In the genomic region with DNA sequence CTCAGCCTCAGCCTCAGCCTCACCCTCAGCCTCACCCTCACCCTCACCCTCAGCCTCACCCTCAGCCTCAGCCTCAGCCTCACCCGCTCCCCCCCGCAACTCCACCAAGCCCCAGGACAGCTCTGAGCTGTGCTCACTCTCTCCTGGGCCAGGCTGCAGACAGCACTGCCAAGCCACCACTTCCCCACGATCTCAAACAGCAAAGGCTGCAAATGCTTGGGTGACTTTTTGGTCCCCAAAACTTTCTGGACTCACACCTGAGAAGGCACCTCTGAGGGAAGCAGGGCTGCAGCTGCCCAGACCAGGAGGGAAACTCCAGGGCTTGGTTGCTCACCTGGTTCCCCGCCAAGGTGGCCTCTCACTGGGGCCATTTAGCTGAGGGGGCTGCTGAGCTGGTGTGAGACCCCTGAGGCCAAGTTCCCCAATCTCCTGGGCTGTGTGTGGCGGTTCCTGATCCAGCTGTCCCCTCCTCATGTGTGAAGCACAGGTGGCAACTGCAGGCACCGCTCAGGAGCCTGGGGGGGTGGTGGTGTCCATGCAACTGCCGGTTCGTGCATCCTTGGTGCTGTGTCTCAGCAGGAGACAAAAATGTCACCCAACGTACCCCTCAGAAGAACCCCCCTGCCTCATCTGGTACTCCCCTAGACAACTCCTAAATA, we compare ENCODE assay signal across 29 cellular contexts. TPM values are rescaled to one million over a fixed set of nuclear protein-coding genes. Genes with fewer than 3 reads are reported as not detected.
DNase-seq lines count a peak whose midpoint lies in the region; ATAC-seq and TF ChIP-seq lines count a peak whose summit lies in the region.
"Had no signal": no experiment of that assay in that cellular context is flagged by ENCODE, and none has a peak within 500 bp of the region (broad histone marks: within the 10 kb centered on the region; RNA-seq: fewer than 3 reads in every experiment).

No MANE protein-coding gene starts in this region.

- no peak overlapping the region for H3K4me2 ChIP-seq in osteoblast (ENCODE audit: insufficient read depth, low read length)

- H3K4me1 Mint-ChIP-seq in activated CD4-positive, alpha-beta T cell treated with anti-CD3 and anti-CD28 coated beads, Interleukin-2, amount 10 ng/mL, durations not matched to agents 7 days and 5 days, result peaks cover 17% of the 10 kb centered on the region
- peaks cover 23% of the 10 kb centered on the region for H3K4me1 Mint-ChIP-seq in activated B cell treated with CpG ODN at 0.5 μM for 24 hours

- intact Hi-C loops in activated B cell treated with CpG ODN at 0.5 μM for 24 hours (cut with micrococcal nuclease), result no loop called here
- intact Hi-C loops in ascending aorta (cut with DNase I), result no loop called here

- POLR2A ChIA-PET in activated CD4-positive, alpha-beta T cell treated with anti-CD3 and anti-CD28 coated beads, Interleukin-2, amount 10 ng/mL, durations not matched to agents 7 days and 5 days (lab: Charles Lee), result no interaction called here
- POLR2A ChIA-PET in activated B cell treated with CpG ODN at 0.5 μM for 24 hours (lab: Charles Lee), result no interaction called here

- ATAC-seq in activated B cell treated with CpG ODN at 0.5 μM for 24 hours (ENCODE audit: low read depth), result no peak
- ATAC-seq in HG03139 (IDR thresholded peaks at IDR 0.05; ENCODE audit: unreplicated experiment), result no peak
- ATAC-seq: HepG2, left lobe of liver, PC-3, psoas muscle had no signal

- no peak for DNase-seq in activated CD4-positive, alpha-beta T cell treated with anti-CD3 and anti-CD28 coated beads, Interleukin-2, amount 10 ng/mL, durations not matched to agents 7 days and 5 days
- no peak for DNase-seq in activated CD4-positive, alpha-beta T cell treated with anti-CD3 and anti-CD28 coated beads for 1 hour
- DNase-seq in GM12864 (ENCODE audit: low read depth) (no peak), activated B cell treated with CpG ODN at 0.5 μM for 24 hours (no peak), osteoblast (ENCODE audit: insufficient read length, low spot score, missing footprints) (peak; percentile 29), ascending aorta (ENCODE audit: low spot score in 2 of 2) (no peak)
- DNase-seq in stimulated activated CD4-positive, alpha-beta T cell treated with anti-CD3 and anti-CD28 coated beads, Interleukin-12 subunit alpha, Interleukin-12 subunit beta, amount 100 ng/mL, for 4 hours, result no peak
- DNase-seq: 8988T; activated gamma-delta T cell treated with Interleukin-2 at 50 U/mL for 16 hours; amniotic stem cell; COR-L47; DND-41; GOT3; head of caudate nucleus; NCI-H1105 treated with DMSO at 0.1 percent for 48 hours; NCI-H2081; PC-3; SJCRH30; stimulated activated naive B cell treated with anti-CD40 and anti-IgM and Interleukin-4, amounts not matched to agents 10 μg/mL and 1 μg/mL and 100 μg/mL, for 72 hours; thyroid gland had no signal

- H3K4me3 ChIP-seq in GM12864 (ENCODE audit: low read depth, low read length) (peak overlapping the region; percentile 7), osteoblast (ENCODE audit: insufficient read depth, low read length) (no peak overlapping the region), ascending aorta (no peak overlapping the region)
- H3K4me3 ChIP-seq: psoas muscle, SJCRH30, skin epidermis, thyroid gland had no signal

- no peak overlapping the region for H3K4me3 Mint-ChIP-seq in activated CD4-positive, alpha-beta T cell treated with anti-CD3 and anti-CD28 coated beads, Interleukin-2, amount 10 ng/mL, durations not matched to agents 7 days and 5 days
- peak overlapping the region; percentile 39 for H3K4me3 Mint-ChIP-seq in activated B cell treated with CpG ODN at 0.5 μM for 24 hours
- H3K4me3 Mint-ChIP-seq: dendritic cell treated with granulocyte-macrophage colony-stimulating factor and Interleukin-4, amounts not matched to agents 40 ng/mL and 50 ng/mL, for 4 days; neural crest cell; stimulated activated naive B cell treated with anti-CD40 and anti-IgM and Interleukin-4, amounts not matched to agents 10 μg/mL and 1 μg/mL and 100 μg/mL, for 72 hours; T-helper 1 cell treated with Interleukin-12 subunit alpha and Interleukin-12 subunit beta and Interleukin-4 antibody, amounts not matched to agents 30 μg/mL and 1 μg/mL, for 36 hours had no signal

- H3K27ac Mint-ChIP-seq in activated CD4-positive, alpha-beta T cell treated with anti-CD3 and anti-CD28 coated beads, Interleukin-2, amount 10 ng/mL, durations not matched to agents 7 days and 5 days, result peak overlapping the region; percentile 57
- no peak overlapping the region for H3K27ac Mint-ChIP-seq in activated B cell treated with CpG ODN at 0.5 μM for 24 hours
- H3K27ac Mint-ChIP-seq: dendritic cell treated with granulocyte-macrophage colony-stimulating factor and Interleukin-4, amounts not matched to agents 40 ng/mL and 50 ng/mL, for 4 days; T-helper 1 cell treated with Interleukin-12 subunit alpha and Interleukin-12 subunit beta and Interleukin-4 antibody, amounts not matched to agents 30 μg/mL and 1 μg/mL, for 36 hours had no signal

- H3K27me3 Mint-ChIP-seq in activated CD4-positive, alpha-beta T cell treated with anti-CD3 and anti-CD28 coated beads, Interleukin-2, amount 10 ng/mL, durations not matched to agents 7 days and 5 days, result no peaks in the 10 kb centered on the region
- H3K27me3 Mint-ChIP-seq in activated B cell treated with CpG ODN at 0.5 μM for 24 hours, result peaks cover 20% of the 10 kb centered on the region

- H3K79me2 ChIP-seq in osteoblast (ENCODE audit: insufficient read depth, low read length), result no peaks in the 10 kb centered on the region

- peaks cover 10% of the 10 kb centered on the region for H3K27me3 ChIP-seq in osteoblast (ENCODE audit: insufficient read depth, low read length)
- no peaks in the 10 kb centered on the region for H3K27me3 ChIP-seq in ascending aorta
- H3K27me3 ChIP-seq: SJCRH30, thyroid gland had no signal

- H3K9me3 ChIP-seq in osteoblast (ENCODE audit: low read depth, low read length) (no peaks in the 10 kb centered on the region), ascending aorta (no peaks in the 10 kb centered on the region)
- H3K9me3 ChIP-seq: psoas muscle, SJCRH30, thyroid gland had no signal

- H3K36me3 ChIP-seq in osteoblast (ENCODE audit: insufficient read depth, low read length), result no peaks in the 10 kb centered on the region
- no peaks in the 10 kb centered on the region for H3K36me3 ChIP-seq in ascending aorta
- H3K36me3 ChIP-seq: SJCRH30, thyroid gland had no signal

- H3K4me1 ChIP-seq in osteoblast (ENCODE audit: insufficient read depth, low read length) (no peaks in the 10 kb centered on the region), ascending aorta (no peaks in the 10 kb centered on the region)
- H3K4me1 ChIP-seq: psoas muscle, SJCRH30, thyroid gland had no signal

- no peak overlapping the region for H2AFZ ChIP-seq in osteoblast (ENCODE audit: low read length)

- TF ChIP-seq CTCF in GM12864 (IDR thresholded peaks at IDR 0.05; ENCODE audit: low read depth, low read length, missing control alignments), result no peak
- no peak for TF ChIP-seq CTCF in activated B cell treated with CpG ODN at 0.5 μM for 24 hours (IDR thresholded peaks at IDR 0.05)
- TF ChIP-seq CTCF in osteoblast (IDR thresholded peaks at IDR 0.05; ENCODE audit: extremely low read depth, low read depth, low read length), result no peak
- no peak for TF ChIP-seq CTCF in ascending aorta (IDR thresholded peaks at IDR 0.05)

- H3K9me3 Mint-ChIP-seq in activated CD4-positive, alpha-beta T cell treated with anti-CD3 and anti-CD28 coated beads, Interleukin-2, amount 10 ng/mL, durations not matched to agents 7 days and 5 days, result no peaks in the 10 kb centered on the region
- no peaks in the 10 kb centered on the region for H3K9me3 Mint-ChIP-seq in activated B cell treated with CpG ODN at 0.5 μM for 24 hours
- H3K9me3 Mint-ChIP-seq: dendritic cell treated with granulocyte-macrophage colony-stimulating factor and Interleukin-4, amounts not matched to agents 40 ng/mL and 50 ng/mL, for 4 days; neural crest cell; stimulated activated naive B cell treated with anti-CD40 and anti-IgM and Interleukin-4, amounts not matched to agents 10 μg/mL and 1 μg/mL and 100 μg/mL, for 72 hours; T-helper 1 cell treated with Interleukin-12 subunit alpha and Interleukin-12 subunit beta and Interleukin-4 antibody, amounts not matched to agents 30 μg/mL and 1 μg/mL, for 36 hours had no signal

- no peaks in the 10 kb centered on the region for H3K36me3 Mint-ChIP-seq in activated CD4-positive, alpha-beta T cell treated with anti-CD3 and anti-CD28 coated beads, Interleukin-2, amount 10 ng/mL, durations not matched to agents 7 days and 5 days (ENCODE audit: low read depth)
- no peaks in the 10 kb centered on the region for H3K36me3 Mint-ChIP-seq in activated B cell treated with CpG ODN at 0.5 μM for 24 hours (ENCODE audit: low read depth)
- H3K36me3 Mint-ChIP-seq: stimulated activated naive B cell treated with anti-CD40 and anti-IgM and Interleukin-4, amounts not matched to agents 10 μg/mL and 1 μg/mL and 100 μg/mL, for 72 hours had no signal

- CTCF ChIA-PET in activated CD4-positive, alpha-beta T cell treated with anti-CD3 and anti-CD28 coated beads, Interleukin-2, amount 10 ng/mL, durations not matched to agents 7 days and 5 days (lab: Charles Lee), result no interaction called here
- CTCF ChIA-PET in activated B cell treated with CpG ODN at 0.5 μM for 24 hours (lab: Charles Lee), result interaction anchor here (1.4 kb wide), 1 partner anchor 11 kb away, joined by 3 read pairs; no protein-coding TSS in a partner anchor

- H3K27ac ChIP-seq in osteoblast (ENCODE audit: low read depth, low read length) (no peak overlapping the region), ascending aorta (no peak overlapping the region)
- H3K27ac ChIP-seq: HL-60, psoas muscle, SJCRH30, skin epidermis, thyroid gland had no signal

- H4K20me1 ChIP-seq in osteoblast (ENCODE audit: insufficient read depth, low read length), result no peaks in the 10 kb centered on the region

RNA-seq across cellular contexts. Expression of a gene that starts 17.8 kb away (rescaled TPM):
- 10 to 100 TPM; 41.5 to 46.9 TPM for total RNA-seq in activated CD4-positive, alpha-beta T cell treated with anti-CD3 and anti-CD28 coated beads, Interleukin-2, amount 10 ng/mL, durations not matched to agents 7 days and 5 days
- 28.7 and 32.8 TPM in 2 replicates for total RNA-seq in activated B cell treated with CpG ODN at 0.5 μM for 24 hours
- total RNA-seq in osteoblast, result 35.1 and 35.7 TPM in 2 replicates
- 21.4 TPM for total RNA-seq in ascending aorta

RNA-seq across cellular contexts. Expression of a gene that starts 19.4 kb away (rescaled TPM):
- total RNA-seq in activated CD4-positive, alpha-beta T cell treated with anti-CD3 and anti-CD28 coated beads, Interleukin-2, amount 10 ng/mL, durations not matched to agents 7 days and 5 days, result 10 to 100 TPM; 20.8 to 31.7 TPM
- total RNA-seq in activated B cell treated with CpG ODN at 0.5 μM for 24 hours (22.5 and 25.7 TPM in 2 replicates), osteoblast (19.2 and 23.9 TPM in 2 replicates), ascending aorta (29.8 TPM)
